ENCODE assay signal across 1 cellular context in the genomic region with DNA sequence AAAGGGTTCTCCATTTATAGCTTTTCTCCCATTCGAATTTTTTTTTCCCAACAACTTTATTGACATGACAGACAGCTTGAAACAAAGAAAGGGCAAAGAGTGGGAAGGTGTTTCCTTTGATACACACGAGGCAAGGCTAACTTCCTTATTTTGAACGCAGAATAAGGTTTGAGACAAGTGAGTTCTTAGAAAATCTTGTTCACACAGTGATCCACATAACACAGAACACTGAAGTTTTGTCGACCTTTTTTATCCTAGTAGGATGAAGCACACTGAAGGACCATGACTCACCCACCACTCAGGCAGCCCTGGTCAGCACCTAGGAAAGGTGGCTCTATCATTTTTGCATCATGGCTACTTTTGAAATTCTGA.
TF ChIP-seq lines count a peak whose summit lies in the region.

No MANE protein-coding gene starts in this region.

TF ChIP-seq in GM23338, 12 proteins besides CTCF, POLR2A, EP300 and RAD21 (continued from another document):
- TF ChIP-seq, protein P1, sequence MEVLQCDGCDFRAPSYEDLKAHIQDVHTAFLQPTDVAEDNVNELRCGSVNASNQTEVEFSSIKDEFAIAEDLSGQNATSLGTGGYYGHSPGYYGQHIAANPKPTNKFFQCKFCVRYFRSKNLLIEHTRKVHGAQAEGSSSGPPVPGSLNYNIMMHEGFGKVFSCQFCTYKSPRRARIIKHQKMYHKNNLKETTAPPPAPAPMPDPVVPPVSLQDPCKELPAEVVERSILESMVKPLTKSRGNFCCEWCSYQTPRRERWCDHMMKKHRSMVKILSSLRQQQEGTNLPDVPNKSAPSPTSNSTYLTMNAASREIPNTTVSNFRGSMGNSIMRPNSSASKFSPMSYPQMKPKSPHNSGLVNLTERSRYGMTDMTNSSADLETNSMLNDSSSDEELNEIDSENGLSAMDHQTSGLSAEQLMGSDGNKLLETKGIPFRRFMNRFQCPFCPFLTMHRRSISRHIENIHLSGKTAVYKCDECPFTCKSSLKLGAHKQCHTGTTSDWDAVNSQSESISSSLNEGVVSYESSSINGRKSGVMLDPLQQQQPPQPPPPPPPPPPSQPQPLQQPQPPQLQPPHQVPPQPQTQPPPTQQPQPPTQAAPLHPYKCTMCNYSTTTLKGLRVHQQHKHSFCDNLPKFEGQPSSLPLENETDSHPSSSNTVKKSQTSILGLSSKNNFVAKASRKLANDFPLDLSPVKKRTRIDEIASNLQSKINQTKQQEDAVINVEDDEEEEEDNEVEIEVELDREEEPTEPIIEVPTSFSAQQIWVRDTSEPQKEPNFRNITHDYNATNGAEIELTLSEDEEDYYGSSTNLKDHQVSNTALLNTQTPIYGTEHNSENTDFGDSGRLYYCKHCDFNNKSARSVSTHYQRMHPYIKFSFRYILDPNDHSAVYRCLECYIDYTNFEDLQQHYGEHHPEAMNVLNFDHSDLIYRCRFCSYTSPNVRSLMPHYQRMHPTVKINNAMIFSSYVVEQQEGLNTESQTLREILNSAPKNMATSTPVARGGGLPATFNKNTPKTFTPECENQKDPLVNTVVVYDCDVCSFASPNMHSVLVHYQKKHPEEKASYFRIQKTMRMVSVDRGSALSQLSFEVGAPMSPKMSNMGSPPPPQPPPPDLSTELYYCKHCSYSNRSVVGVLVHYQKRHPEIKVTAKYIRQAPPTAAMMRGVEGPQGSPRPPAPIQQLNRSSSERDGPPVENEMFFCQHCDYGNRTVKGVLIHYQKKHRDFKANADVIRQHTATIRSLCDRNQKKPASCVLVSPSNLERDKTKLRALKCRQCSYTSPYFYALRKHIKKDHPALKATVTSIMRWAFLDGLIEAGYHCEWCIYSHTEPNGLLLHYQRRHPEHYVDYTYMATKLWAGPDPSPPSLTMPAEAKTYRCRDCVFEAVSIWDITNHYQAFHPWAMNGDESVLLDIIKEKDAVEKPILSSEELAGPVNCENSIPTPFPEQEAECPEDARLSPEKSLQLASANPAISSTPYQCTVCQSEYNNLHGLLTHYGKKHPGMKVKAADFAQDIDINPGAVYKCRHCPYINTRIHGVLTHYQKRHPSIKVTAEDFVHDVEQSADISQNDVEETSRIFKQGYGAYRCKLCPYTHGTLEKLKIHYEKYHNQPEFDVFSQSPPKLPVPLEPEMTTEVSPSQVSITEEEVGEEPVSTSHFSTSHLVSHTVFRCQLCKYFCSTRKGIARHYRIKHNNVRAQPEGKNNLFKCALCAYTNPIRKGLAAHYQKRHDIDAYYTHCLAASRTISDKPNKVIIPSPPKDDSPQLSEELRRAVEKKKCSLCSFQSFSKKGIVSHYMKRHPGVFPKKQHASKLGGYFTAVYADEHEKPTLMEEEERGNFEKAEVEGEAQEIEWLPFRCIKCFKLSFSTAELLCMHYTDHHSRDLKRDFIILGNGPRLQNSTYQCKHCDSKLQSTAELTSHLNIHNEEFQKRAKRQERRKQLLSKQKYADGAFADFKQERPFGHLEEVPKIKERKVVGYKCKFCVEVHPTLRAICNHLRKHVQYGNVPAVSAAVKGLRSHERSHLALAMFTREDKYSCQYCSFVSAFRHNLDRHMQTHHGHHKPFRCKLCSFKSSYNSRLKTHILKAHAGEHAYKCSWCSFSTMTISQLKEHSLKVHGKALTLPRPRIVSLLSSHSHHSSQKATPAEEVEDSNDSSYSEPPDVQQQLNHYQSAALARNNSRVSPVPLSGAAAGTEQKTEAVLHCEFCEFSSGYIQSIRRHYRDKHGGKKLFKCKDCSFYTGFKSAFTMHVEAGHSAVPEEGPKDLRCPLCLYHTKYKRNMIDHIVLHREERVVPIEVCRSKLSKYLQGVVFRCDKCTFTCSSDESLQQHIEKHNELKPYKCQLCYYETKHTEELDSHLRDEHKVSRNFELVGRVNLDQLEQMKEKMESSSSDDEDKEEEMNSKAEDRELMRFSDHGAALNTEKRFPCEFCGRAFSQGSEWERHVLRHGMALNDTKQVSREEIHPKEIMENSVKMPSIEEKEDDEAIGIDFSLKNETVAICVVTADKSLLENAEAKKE (CRISPR knock-in tag; IDR thresholded peaks at IDR 0.05): no peak
- TF ChIP-seq EZH2phosphoT487 (IDR thresholded peaks at IDR 0.05; ENCODE audit: unreplicated experiment): no peak
- TF ChIP-seq NANOG (IDR thresholded peaks at IDR 0.05; ENCODE audit: borderline replicate concordance): no peak
- TF ChIP-seq STAT1 (IDR thresholded peaks at IDR 0.05; ENCODE audit: unreplicated experiment): no peak
- TF ChIP-seq, protein P2, sequence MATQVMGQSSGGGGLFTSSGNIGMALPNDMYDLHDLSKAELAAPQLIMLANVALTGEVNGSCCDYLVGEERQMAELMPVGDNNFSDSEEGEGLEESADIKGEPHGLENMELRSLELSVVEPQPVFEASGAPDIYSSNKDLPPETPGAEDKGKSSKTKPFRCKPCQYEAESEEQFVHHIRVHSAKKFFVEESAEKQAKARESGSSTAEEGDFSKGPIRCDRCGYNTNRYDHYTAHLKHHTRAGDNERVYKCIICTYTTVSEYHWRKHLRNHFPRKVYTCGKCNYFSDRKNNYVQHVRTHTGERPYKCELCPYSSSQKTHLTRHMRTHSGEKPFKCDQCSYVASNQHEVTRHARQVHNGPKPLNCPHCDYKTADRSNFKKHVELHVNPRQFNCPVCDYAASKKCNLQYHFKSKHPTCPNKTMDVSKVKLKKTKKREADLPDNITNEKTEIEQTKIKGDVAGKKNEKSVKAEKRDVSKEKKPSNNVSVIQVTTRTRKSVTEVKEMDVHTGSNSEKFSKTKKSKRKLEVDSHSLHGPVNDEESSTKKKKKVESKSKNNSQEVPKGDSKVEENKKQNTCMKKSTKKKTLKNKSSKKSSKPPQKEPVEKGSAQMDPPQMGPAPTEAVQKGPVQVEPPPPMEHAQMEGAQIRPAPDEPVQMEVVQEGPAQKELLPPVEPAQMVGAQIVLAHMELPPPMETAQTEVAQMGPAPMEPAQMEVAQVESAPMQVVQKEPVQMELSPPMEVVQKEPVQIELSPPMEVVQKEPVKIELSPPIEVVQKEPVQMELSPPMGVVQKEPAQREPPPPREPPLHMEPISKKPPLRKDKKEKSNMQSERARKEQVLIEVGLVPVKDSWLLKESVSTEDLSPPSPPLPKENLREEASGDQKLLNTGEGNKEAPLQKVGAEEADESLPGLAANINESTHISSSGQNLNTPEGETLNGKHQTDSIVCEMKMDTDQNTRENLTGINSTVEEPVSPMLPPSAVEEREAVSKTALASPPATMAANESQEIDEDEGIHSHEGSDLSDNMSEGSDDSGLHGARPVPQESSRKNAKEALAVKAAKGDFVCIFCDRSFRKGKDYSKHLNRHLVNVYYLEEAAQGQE (IDR thresholded peaks at IDR 0.05; ENCODE audit: unreplicated experiment): no peak
- no peak for TF ChIP-seq ZNF331 (CRISPR knock-in tag; IDR thresholded peaks at IDR 0.05; ENCODE audit: low read depth)
- no peak for TF ChIP-seq JUNB (IDR thresholded peaks at IDR 0.05; ENCODE audit: unreplicated experiment)
- no peak for TF ChIP-seq ZNF114 (CRISPR knock-in tag; IDR thresholded peaks at IDR 0.05)
- no peak for TF ChIP-seq POLR2AphosphoS5 (IDR thresholded peaks at IDR 0.05; ENCODE audit: low read depth)
TF ChIP-seq in GM23338: peak in this region for 0.
